In genomic region chr16:86872833-86873232, GRCh38 we compare ENCODE assay signal across 23 cellular contexts.
"Had no signal": no experiment of that assay in that cellular context is flagged by ENCODE, and none has a peak within 500 bp of the region (broad histone marks: within the 10 kb centered on the region; RNA-seq: fewer than 3 reads in every experiment).

No MANE protein-coding gene starts in this region.

- H3K4me1 ChIP-seq: heart left ventricle, left ventricle myocardium inferior, lower lobe of right lung, psoas muscle, testis, tibial nerve had no signal

- H3K27ac ChIP-seq: dorsolateral prefrontal cortex, heart left ventricle, left ventricle myocardium inferior, lower lobe of right lung, psoas muscle, testis, tibial nerve had no signal

- H3K4me1 Mint-ChIP-seq: immature natural killer cell; memory B cell; stimulated activated naive B cell treated with anti-CD40 and anti-IgM and Interleukin-4, amounts not matched to agents 10 μg/mL and 1 μg/mL and 100 μg/mL, for 72 hours; stimulated activated naive CD8-positive, alpha-beta T cell treated with anti-CD3 and anti-CD28 coated beads, Interleukin-15, amount 100 ng/mL, for 72 hours had no signal

- H3K4me3 ChIP-seq: dorsolateral prefrontal cortex, heart left ventricle, left ventricle myocardium inferior, lower lobe of right lung, psoas muscle, testis, tibial nerve had no signal

- H3K36me3 ChIP-seq: heart left ventricle, left ventricle myocardium inferior, lower lobe of right lung, tibial nerve had no signal

- H3K27me3 ChIP-seq: testis had no signal

- DNase-seq: cortex of kidney; dorsolateral prefrontal cortex; effector CD8-positive, alpha-beta T cell; heart left ventricle; hippocampal formation; immature natural killer cell; kidney; left cardiac atrium; left ventricle myocardium inferior; lower lobe of right lung; midbrain; psoas muscle; retina; stimulated activated CD4-positive, alpha-beta T cell treated with anti-CD3 and anti-CD28 coated beads, Interleukin-2, amount 100 ng/mL, for 24 hours; stimulated activated CD4-positive, alpha-beta T cell treated with anti-CD3 and anti-CD28 coated beads, Interleukin-4, amount 100 ng/mL, for 4 hours; stimulated activated naive B cell treated with anti-CD40 and anti-IgM and Interleukin-4, amounts not matched to agents 10 μg/mL and 1 μg/mL and 100 μg/mL, for 72 hours; stimulated activated naive CD8-positive, alpha-beta T cell treated with anti-CD3 and anti-CD28 coated beads, Interleukin-15, amount 100 ng/mL, for 72 hours; testis had no signal

- ATAC-seq: esophagus mucosa; heart left ventricle; left cardiac atrium; lower lobe of right lung; natural killer cell treated with Interleukin-12 subunit alpha and Interleukin-12 subunit beta and Interleukin-15 and Interleukin-18, amount 100 ng/mL, for 72 hours; psoas muscle; sciatic nerve; stimulated activated naive B cell treated with anti-CD40 and anti-IgM and Interleukin-4, amounts not matched to agents 10 μg/mL and 1 μg/mL and 100 μg/mL, for 72 hours; stimulated activated naive CD8-positive, alpha-beta T cell treated with anti-CD3 and anti-CD28 coated beads, Interleukin-15, amount 100 ng/mL, for 72 hours had no signal

- H3K9me3 ChIP-seq: lower lobe of right lung, psoas muscle, testis had no signal

- H3K36me3 Mint-ChIP-seq: immature natural killer cell; natural killer cell treated with Interleukin-12 subunit alpha and Interleukin-12 subunit beta and Interleukin-15 and Interleukin-18, amount 100 ng/mL, for 72 hours had no signal

- H3K4me3 Mint-ChIP-seq: immature natural killer cell; memory B cell; natural killer cell treated with Interleukin-12 subunit alpha and Interleukin-12 subunit beta and Interleukin-15 and Interleukin-18, amount 100 ng/mL, for 72 hours; stimulated activated naive B cell treated with anti-CD40 and anti-IgM and Interleukin-4, amounts not matched to agents 10 μg/mL and 1 μg/mL and 100 μg/mL, for 72 hours; stimulated activated naive CD8-positive, alpha-beta T cell treated with anti-CD3 and anti-CD28 coated beads, Interleukin-15, amount 100 ng/mL, for 72 hours had no signal

- H3K9me3 Mint-ChIP-seq: immature natural killer cell; natural killer cell treated with Interleukin-12 subunit alpha and Interleukin-12 subunit beta and Interleukin-15 and Interleukin-18, amount 100 ng/mL, for 72 hours had no signal

- H3K27ac Mint-ChIP-seq: immature natural killer cell; memory B cell; natural killer cell treated with Interleukin-12 subunit alpha and Interleukin-12 subunit beta and Interleukin-15 and Interleukin-18, amount 100 ng/mL, for 72 hours; stimulated activated naive B cell treated with anti-CD40 and anti-IgM and Interleukin-4, amounts not matched to agents 10 μg/mL and 1 μg/mL and 100 μg/mL, for 72 hours had no signal
